Comparison of ENCODE assay signal across 8 cellular contexts in genomic region chr21:31731802-31732537, GRCh38. TPM values are rescaled to one million over a fixed set of nuclear protein-coding genes. Genes with fewer than 3 reads are reported as not detected.
DNase-seq lines count a peak whose midpoint lies in the region.

A gene with protein sequence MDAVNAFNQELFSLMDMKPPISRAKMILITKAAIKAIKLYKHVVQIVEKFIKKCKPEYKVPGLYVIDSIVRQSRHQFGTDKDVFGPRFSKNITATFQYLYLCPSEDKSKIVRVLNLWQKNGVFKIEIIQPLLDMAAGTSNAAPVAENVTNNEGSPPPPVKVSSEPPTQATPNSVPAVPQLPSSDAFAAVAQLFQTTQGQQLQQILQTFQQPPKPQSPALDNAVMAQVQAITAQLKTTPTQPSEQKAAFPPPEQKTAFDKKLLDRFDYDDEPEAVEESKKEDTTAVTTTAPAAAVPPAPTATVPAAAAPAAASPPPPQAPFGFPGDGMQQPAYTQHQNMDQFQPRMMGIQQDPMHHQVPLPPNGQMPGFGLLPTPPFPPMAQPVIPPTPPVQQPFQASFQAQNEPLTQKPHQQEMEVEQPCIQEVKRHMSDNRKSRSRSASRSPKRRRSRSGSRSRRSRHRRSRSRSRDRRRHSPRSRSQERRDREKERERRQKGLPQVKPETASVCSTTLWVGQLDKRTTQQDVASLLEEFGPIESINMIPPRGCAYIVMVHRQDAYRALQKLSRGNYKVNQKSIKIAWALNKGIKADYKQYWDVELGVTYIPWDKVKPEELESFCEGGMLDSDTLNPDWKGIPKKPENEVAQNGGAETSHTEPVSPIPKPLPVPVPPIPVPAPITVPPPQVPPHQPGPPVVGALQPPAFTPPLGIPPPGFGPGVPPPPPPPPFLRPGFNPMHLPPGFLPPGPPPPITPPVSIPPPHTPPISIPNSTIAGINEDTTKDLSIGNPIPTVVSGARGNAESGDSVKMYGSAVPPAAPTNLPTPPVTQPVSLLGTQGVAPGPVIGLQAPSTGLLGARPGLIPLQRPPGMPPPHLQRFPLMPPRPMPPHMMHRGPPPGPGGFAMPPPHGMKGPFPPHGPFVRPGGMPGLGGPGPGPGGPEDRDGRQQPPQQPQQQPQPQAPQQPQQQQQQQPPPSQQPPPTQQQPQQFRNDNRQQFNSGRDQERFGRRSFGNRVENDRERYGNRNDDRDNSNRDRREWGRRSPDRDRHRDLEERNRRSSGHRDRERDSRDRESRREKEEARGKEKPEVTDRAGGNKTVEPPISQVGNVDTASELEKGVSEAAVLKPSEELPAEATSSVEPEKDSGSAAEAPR (minus strand): TSS chr21:31732118. CDS start chr21:31731692, 426 bp downstream.

- H3K18ac ChIP-seq in neuronal stem cell (ENCODE audit: low read length), result peak within 1 kb of the TSS; percentile 98

- H3K27me3 ChIP-seq in MG63 (no peaks in the 10 kb centered on the region), SJCRH30 (no peaks in the 10 kb centered on the region), neuronal stem cell (ENCODE audit: control insufficient read depth in 3 of 3, insufficient read depth in 3 of 3, low read depth in 1 of 3, low read length in 3 of 3) (no peaks in the 10 kb centered on the region), subcutaneous abdominal adipose tissue (ENCODE audit: control insufficient read depth in 5 of 5, insufficient read depth in 4 of 5, low read length in 5 of 5) (no peaks in the 10 kb centered on the region)

- peak within 1 kb of the TSS; percentile 81 for H3K23ac ChIP-seq in neuronal stem cell (ENCODE audit: low read depth, low read length, poor library complexity)

- H2BK120ac ChIP-seq in neuronal stem cell (ENCODE audit: low read depth, low read length), result no peak within 1 kb of the TSS

- peak within 1 kb of the TSS; percentile 89 for H2AFZ ChIP-seq in neuronal stem cell (ENCODE audit: low read length)

- peaks cover 3% of the 10 kb centered on the region for H3K79me1 ChIP-seq in neuronal stem cell (ENCODE audit: low read depth, low read length)

- H3K9ac ChIP-seq in neuronal stem cell (ENCODE audit: low read depth, low read length, poor library complexity), result peak within 1 kb of the TSS; percentile 98
- H3K9ac ChIP-seq in subcutaneous abdominal adipose tissue (ENCODE audit: low read length in 5 of 5), result peak within 1 kb of the TSS; percentile 81 to 96 (median 93)

- H4K91ac ChIP-seq in neuronal stem cell (ENCODE audit: low read depth, low read length, poor library complexity), result peak within 1 kb of the TSS; percentile 38

- peak within 1 kb of the TSS; percentile 84 for H3K27ac ChIP-seq in SJCRH30
- H3K27ac ChIP-seq in neuronal stem cell (replicated peaks; ENCODE audit: low read length), result peak within 1 kb of the TSS; percentile 99
- peak within 1 kb of the TSS; percentile 95 for H3K27ac ChIP-seq in subcutaneous abdominal adipose tissue (ENCODE audit: low read depth, low read length)

- peak within 1 kb of the TSS; percentile 61 for H2BK15ac ChIP-seq in neuronal stem cell (ENCODE audit: low read length)

- no peak within 1 kb of the TSS for H3K4ac ChIP-seq in neuronal stem cell (ENCODE audit: low read length)

- H3K36me3 ChIP-seq in MG63 (peaks cover 38% of the 10 kb centered on the region), SJCRH30 (peaks cover 7% of the 10 kb centered on the region), neuronal stem cell (replicated peaks in 1 of 2; ENCODE audit: control insufficient read depth in 2 of 2, insufficient read depth in 2 of 2, low read length in 2 of 2) (peaks cover 0 to 24% of the 10 kb centered on the region in 2 donors), subcutaneous abdominal adipose tissue (ENCODE audit: control insufficient read depth in 5 of 5, insufficient read depth in 5 of 5, low read length in 5 of 5) (no peaks in the 10 kb centered on the region)

- H3K4me3 ChIP-seq in MG63 (peak within 1 kb of the TSS; percentile 81), SJCRH30 (peak within 1 kb of the TSS; percentile 97), neuronal stem cell (ENCODE audit: low read length in 2 of 2) (peak within 1 kb of the TSS; percentile 65 to 100), subcutaneous abdominal adipose tissue (ENCODE audit: low read depth in 1 of 5, low read length in 5 of 5) (peak within 1 kb of the TSS; percentile 79 to 90 (median 87))

- peak within 1 kb of the TSS; percentile 85 for H3K4me2 ChIP-seq in neuronal stem cell (ENCODE audit: insufficient read depth, low read length, poor library complexity, severe bottlenecking)

- peak within 1 kb of the TSS; percentile 61 for H3K14ac ChIP-seq in neuronal stem cell (ENCODE audit: low read length)

- peak within 1 kb of the TSS; percentile 93 for H2BK5ac ChIP-seq in neuronal stem cell (ENCODE audit: low read length)

- H3K9me3 ChIP-seq in MG63 (no peaks in the 10 kb centered on the region), SJCRH30 (replicated peaks) (no peaks in the 10 kb centered on the region), neuronal stem cell (replicated peaks in 1 of 2; ENCODE audit: control insufficient read depth in 2 of 2, insufficient read depth in 1 of 2, low read depth in 1 of 2, low read length in 2 of 2) (peaks cover 0 to 3% of the 10 kb centered on the region in 2 donors), subcutaneous abdominal adipose tissue (ENCODE audit: control insufficient read depth in 5 of 5, low read length in 5 of 5) (no peaks in the 10 kb centered on the region)

- DNase-seq in GM03348 (ENCODE audit: low spot score) (peak; percentile 98), HCEC 1CT (peak; percentile 90), MG63 (peak; percentile 92), SJCRH30 (peak; percentile 90 to 94), foreskin melanocyte (peak; percentile 77), neuronal stem cell (ENCODE audit: low spot score) (peak; percentile 88)
- DNase-seq in activated naive CD4-positive, alpha-beta T cell treated with Interleukin-2 at 50 U/mL for 16 hours, result peak; percentile 81

- no peak within 1 kb of the TSS for H2BK12ac ChIP-seq in neuronal stem cell (ENCODE audit: low read length)

- no CpG with 5 or more reads among the region's 105 CpGs for WGBS in neuronal stem cell (ENCODE audit: extremely low coverage in 2 of 2, insufficient read length in 2 of 2, insufficient replicate concordance in 1 of 2), 2 donors

- peaks cover 18% of the 10 kb centered on the region for H3K4me1 ChIP-seq in SJCRH30
- peaks cover 13 to 19% of the 10 kb centered on the region in 2 donors for H3K4me1 ChIP-seq in neuronal stem cell (ENCODE audit: control insufficient read depth in 2 of 2, insufficient read depth in 1 of 2, low read depth in 1 of 2, low read length in 2 of 2)
- H3K4me1 ChIP-seq in subcutaneous abdominal adipose tissue (ENCODE audit: control insufficient read depth in 5 of 5, insufficient read depth in 5 of 5, low read length in 5 of 5), result peaks cover 5 to 44% (median 36%) of the 10 kb centered on the region in 5 donors

- H2AK5ac ChIP-seq in neuronal stem cell (ENCODE audit: low read depth, low read length), result peak within 1 kb of the TSS; percentile 91

- no peak within 1 kb of the TSS for H4K8ac ChIP-seq in neuronal stem cell (ENCODE audit: low read depth, low read length)

RNA-seq across cellular contexts. Expression of the gene that starts here (rescaled TPM):
- 2.2 and 3.5 TPM in 2 replicates for total RNA-seq in MG63 (2014; rRNA removed; shearing (Covaris generic); ENCODE audit: low replicate concordance)
- 25.1 and 32.7 TPM in 2 replicates for total RNA-seq in SJCRH30 (2014; rRNA removed; shearing (Covaris generic))
- 58.8 TPM for polyA plus RNA-seq in neuronal stem cell (2013, experiment 1 of 2)
- polyA plus RNA-seq in neuronal stem cell (2013, experiment 2 of 2), result 61.9 TPM

Comparison
In these comparisons a context has a peak if more than half of its experiments do, and no peak if none do; other contexts are left out.
1. Peak in every context shown above with its lines: DNase-seq, H3K4me3 ChIP-seq and H3K27ac ChIP-seq.